ENCODE assay signal across 16 cellular contexts in the genomic region with DNA sequence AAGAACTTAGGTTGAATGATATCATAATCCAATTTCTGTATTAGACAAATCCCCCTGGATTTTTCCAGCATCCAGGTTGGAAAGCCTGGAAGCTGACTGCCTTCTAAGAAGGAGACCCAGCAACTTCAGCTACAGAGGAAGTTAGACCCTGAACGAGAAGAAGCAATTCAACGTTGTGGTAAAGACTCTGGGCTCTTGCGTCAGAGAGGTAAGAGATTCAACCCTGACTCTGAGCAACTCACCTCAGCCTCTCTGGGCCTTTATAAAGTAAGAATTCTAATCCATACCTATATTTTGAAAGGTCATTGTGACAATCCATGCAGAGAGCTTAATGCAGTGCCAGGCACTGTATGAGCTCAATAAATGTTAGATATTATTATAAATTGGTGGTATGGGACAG.
A peak's percentile ranks its signal among the peaks of the same experiment; 100 is the strongest.
DNase-seq lines count a peak whose midpoint lies in the region; ATAC-seq and TF ChIP-seq lines count a peak whose summit lies in the region.
"Had no signal": no experiment of that assay in that cellular context is flagged by ENCODE, and none has a peak within 500 bp of the region (broad histone marks: within the 10 kb centered on the region; RNA-seq: fewer than 3 reads in every experiment).

No MANE protein-coding gene starts in this region.

- no peak for TF ChIP-seq CTCF in nephron progenitor cell (IDR thresholded peaks at IDR 0.05)

- peaks cover 33% of the 10 kb centered on the region for H3K36me3 Mint-ChIP-seq in nephron progenitor cell (ENCODE audit: low read depth)

- peaks cover 25% of the 10 kb centered on the region for H3K4me1 Mint-ChIP-seq in nephron progenitor cell

- no peaks in the 10 kb centered on the region for H3K9me3 Mint-ChIP-seq in nephron progenitor cell
- H3K9me3 Mint-ChIP-seq: CD14-positive monocyte had no signal

- no peak overlapping the region for H3K4me3 Mint-ChIP-seq in nephron progenitor cell
- H3K4me3 Mint-ChIP-seq: CD14-positive monocyte had no signal

- H3K27ac Mint-ChIP-seq in nephron progenitor cell, result peak overlapping the region; percentile 27

- no peak for ATAC-seq in GM18870 (IDR thresholded peaks at IDR 0.05; ENCODE audit: unreplicated experiment)

- in situ Hi-C loops in KBM-7 (cut with MboI; ENCODE audit: low pct_unique_long_range_greater_than_20kb, low sequenced_read_pairs), result no loop called here

- peak; percentile 35 for DNase-seq in SIG-M5 treated with dmso at 0.1 percent for 504 hours (lab: John Stamatoyannopoulos, UW; ENCODE audit: unreplicated experiment)
- DNase-seq in SIG-M5 (lab: John Stamatoyannopoulos, UW), result no peak
- peak; percentile 27 for DNase-seq in KBM-7
- peak; percentile 59 for DNase-seq in SKM-1 treated with dmso at 0.1 percent for 144 hours (lab: John Stamatoyannopoulos, UW; ENCODE audit: unreplicated experiment)
- no peak for DNase-seq in nephron progenitor cell
- no peak for DNase-seq in NCI-H1694 (lab: John Stamatoyannopoulos, UW)
- no peak for DNase-seq in C1 segment of cervical spinal cord (lab: John Stamatoyannopoulos, UW)
- DNase-seq: DMS79, HCEC 1CT, NCI-H1092, NCI-H1694 treated with DMSO at 0.1 percent for 48 hours, NCI-H69, Peyer's patch, Right ventricle myocardium superior had no signal

- no peaks in the 10 kb centered on the region for H3K27me3 Mint-ChIP-seq in nephron progenitor cell (ENCODE audit: low read depth, poor library complexity)

Comparison
In these comparisons a context has a peak if more than half of its experiments do, and no peak if none do; other contexts are left out.
1. DNase-seq: peak in SIG-M5 treated with dmso at 0.1 percent for 504 hours (single experiment), KBM-7 (single experiment) and SKM-1 treated with dmso at 0.1 percent for 144 hours (single experiment); none in SIG-M5 (single experiment), nephron progenitor cell (single experiment), NCI-H1694 (single experiment) and C1 segment of cervical spinal cord (0 of 14).